Comparison of ENCODE assay signal across 22 cellular contexts in the genomic region with DNA sequence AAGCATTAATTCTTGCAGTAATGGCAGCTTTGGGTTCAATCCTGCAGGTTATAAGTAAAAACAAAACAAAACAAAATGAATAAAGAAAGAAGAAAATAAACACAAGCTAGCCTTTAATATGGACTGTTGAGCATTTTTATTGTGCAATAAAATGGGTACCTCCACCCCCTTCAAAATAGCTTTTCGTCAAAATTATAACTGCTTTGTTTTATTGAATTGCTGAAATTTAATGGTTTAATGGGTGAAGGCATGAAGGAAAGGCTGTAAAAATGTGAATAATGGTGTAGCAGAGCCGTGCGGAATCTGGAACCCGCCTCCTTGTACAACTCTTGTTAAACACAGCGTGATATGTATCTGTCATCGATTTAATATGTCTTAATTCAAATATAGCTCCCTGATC. TPM values are rescaled to one million over a fixed set of nuclear protein-coding genes. Genes with fewer than 3 reads are reported as not detected.
DNase-seq lines count a peak whose midpoint lies in the region; ATAC-seq and TF ChIP-seq lines count a peak whose summit lies in the region.
"Had no signal": no experiment of that assay in that cellular context is flagged by ENCODE, and none has a peak within 500 bp of the region (broad histone marks: within the 10 kb centered on the region; RNA-seq: fewer than 3 reads in every experiment).

No MANE protein-coding gene starts in this region.

- H2BK15ac ChIP-seq in neuronal stem cell (ENCODE audit: low read length) = no peak overlapping the region

- DNase-seq in activated naive CD4-positive, alpha-beta T cell treated with anti-CD3 and anti-CD28 coated beads, Interleukin-2, amount 10 ng/mL, durations not matched to agents 7 days and 5 days = no peak
- DNase-seq in activated naive CD4-positive, alpha-beta T cell (lab: John Stamatoyannopoulos, UW) = no peak
- DNase-seq in neuronal stem cell (ENCODE audit: low spot score) (no peak), HFFc6 (no peak), trophoblast cell (no peak)
- DNase-seq: COR-L47, EL, KBM-7, NCI-H1417 treated with DMSO at 0.1 percent for 48 hours, NCI-H1930, NCI-H2171, NCI-H446, NCI-H748 treated with DMSO at 0.1 percent for 48 hours, OCI-M1, RPMI8226, SIG-M5 had no signal

- H3K9ac ChIP-seq in neuronal stem cell (ENCODE audit: low read depth, low read length, poor library complexity) (no peak overlapping the region), trophoblast cell (ENCODE audit: low read length) (no peak overlapping the region)
- H3K9ac ChIP-seq: BLaER1 treated with 17β-estradiol and CSF1 and Interleukin-3, amounts not matched to agents 10 nM and 100 nM had no signal

- H2AFZ ChIP-seq in neuronal stem cell (ENCODE audit: low read length) (no peak overlapping the region), trophoblast cell (ENCODE audit: insufficient read depth, low read length, poor library complexity) (no peak overlapping the region)

- H4K12ac ChIP-seq in trophoblast cell (ENCODE audit: low read depth, low read length) = no peak overlapping the region

- peaks cover 6% of the 10 kb centered on the region; the same call in 1 of the 2 replicates for H3K4me1 ChIP-seq in HEK293 (ENCODE audit: control insufficient read depth, insufficient read depth, low read length)
- H3K4me1 ChIP-seq in neuronal stem cell (ENCODE audit: control insufficient read depth in 2 of 2, insufficient read depth in 1 of 2, low read depth in 1 of 2, low read length in 2 of 2) = peaks cover 14 to 19% of the 10 kb centered on the region in 2 donors
- peaks cover 8 to 12% of the 10 kb centered on the region in 2 experiments for H3K4me1 ChIP-seq in trophoblast cell (ENCODE audit: control insufficient read depth in 1 of 2, insufficient read depth in 2 of 2, low read length in 2 of 2)
- H3K4me1 ChIP-seq: A549 had no signal

- H3K4me2 ChIP-seq in neuronal stem cell (ENCODE audit: insufficient read depth, low read length, poor library complexity, severe bottlenecking) (peak overlapping the region; percentile 3), trophoblast cell (ENCODE audit: low read length) (no peak overlapping the region)
- H3K4me2 ChIP-seq: A549; BLaER1 treated with 17β-estradiol and CSF1 and Interleukin-3, amounts not matched to agents 10 nM and 100 nM had no signal

- H3K23ac ChIP-seq in neuronal stem cell (ENCODE audit: low read depth, low read length, poor library complexity) = no peak overlapping the region
- no peak overlapping the region for H3K23ac ChIP-seq in trophoblast cell (ENCODE audit: low read length)

- peaks cover 9% of the 10 kb centered on the region for H3K79me1 ChIP-seq in neuronal stem cell (ENCODE audit: low read depth, low read length)
- H3K79me1 ChIP-seq in trophoblast cell (ENCODE audit: low read length) = no peaks in the 10 kb centered on the region

- H2BK5ac ChIP-seq in neuronal stem cell (ENCODE audit: low read length) = no peak overlapping the region
- H2BK5ac ChIP-seq in trophoblast cell (ENCODE audit: low read depth, low read length, poor library complexity) = no peak overlapping the region

- H4K8ac ChIP-seq in neuronal stem cell (ENCODE audit: low read depth, low read length) = no peak overlapping the region
- no peak overlapping the region for H4K8ac ChIP-seq in trophoblast cell (ENCODE audit: low read depth, low read length)

- TF ChIP-seq CTCF in HEK293 (tag by site-specific recombination; IDR thresholded peaks at IDR 0.05) (no peak), brain (conservative IDR thresholded peaks at IDR 0.05) (no peak), HFFc6 (IDR thresholded peaks at IDR 0.05) (no peak)

- H3K4me3 ChIP-seq in HEK293 (ENCODE audit: low read depth, low read length) (no peak overlapping the region), neuronal stem cell (ENCODE audit: low read length in 2 of 2) (no peak overlapping the region), trophoblast cell (ENCODE audit: low read depth, low read length) (no peak overlapping the region)
- H3K4me3 ChIP-seq: A549; BLaER1 treated with 17β-estradiol and CSF1 and Interleukin-3, amounts not matched to agents 10 nM and 100 nM had no signal

- H3K27me3 Mint-ChIP-seq in activated naive CD4-positive, alpha-beta T cell treated with anti-CD3 and anti-CD28 coated beads, Interleukin-2, amount 10 ng/mL, durations not matched to agents 7 days and 5 days = peaks cover 94% of the 10 kb centered on the region
- peaks cover 89% of the 10 kb centered on the region for H3K27me3 Mint-ChIP-seq in brain
- peaks cover 82% of the 10 kb centered on the region for H3K27me3 Mint-ChIP-seq in HFFc6 (ENCODE audit: insufficient read depth)

- H3K36me3 Mint-ChIP-seq in activated naive CD4-positive, alpha-beta T cell treated with anti-CD3 and anti-CD28 coated beads, Interleukin-2, amount 10 ng/mL, durations not matched to agents 7 days and 5 days = peaks cover 9% of the 10 kb centered on the region
- H3K36me3 Mint-ChIP-seq in brain (peaks cover 4% of the 10 kb centered on the region), HFFc6 (ENCODE audit: low read depth) (peaks cover 4% of the 10 kb centered on the region; the same call in 1 of the 2 replicates)

- no peaks in the 10 kb centered on the region for H3K79me2 ChIP-seq in trophoblast cell (ENCODE audit: control insufficient read depth, insufficient read depth, low read length, poor library complexity)

- H3K27ac ChIP-seq in HEK293 (ENCODE audit: extremely low read depth, low read depth, low read length) = no peak overlapping the region
- no peak overlapping the region for H3K27ac ChIP-seq in neuronal stem cell (replicated peaks; ENCODE audit: low read length)
- no peak overlapping the region for H3K27ac ChIP-seq in trophoblast cell (ENCODE audit: low read depth, low read length)
- H3K27ac ChIP-seq: A549; BLaER1 treated with 17β-estradiol and CSF1 and Interleukin-3, amounts not matched to agents 10 nM and 100 nM had no signal

- H3K36me3 ChIP-seq in HEK293 (ENCODE audit: control insufficient read depth in 2 of 2, insufficient read depth in 1 of 2, low read length in 2 of 2) (peaks cover 0 to 7% of the 10 kb centered on the region in 2 experiments; a peak in 1 of 3 replicates), neuronal stem cell (replicated peaks in 1 of 2; ENCODE audit: control insufficient read depth in 2 of 2, insufficient read depth in 2 of 2, low read length in 2 of 2) (peaks cover 5 to 7% of the 10 kb centered on the region in 2 donors), trophoblast cell (ENCODE audit: control insufficient read depth in 1 of 2, insufficient read depth in 2 of 2, low read length in 2 of 2) (no peaks in the 10 kb centered on the region)
- H3K36me3 ChIP-seq: BLaER1 treated with 17β-estradiol and CSF1 and Interleukin-3, amounts not matched to agents 10 nM and 100 nM had no signal

- ATAC-seq in GM19035 (IDR thresholded peaks at IDR 0.05; ENCODE audit: unreplicated experiment) = no peak
- ATAC-seq: A549 had no signal

- peak overlapping the region; percentile 42 for H3K27ac Mint-ChIP-seq in activated naive CD4-positive, alpha-beta T cell treated with anti-CD3 and anti-CD28 coated beads, Interleukin-2, amount 10 ng/mL, durations not matched to agents 7 days and 5 days
- H3K27ac Mint-ChIP-seq in brain (peak overlapping the region; percentile 17 to 99 (median 78)), HFFc6 (no peak overlapping the region)

- H3K9me3 Mint-ChIP-seq in activated naive CD4-positive, alpha-beta T cell treated with anti-CD3 and anti-CD28 coated beads, Interleukin-2, amount 10 ng/mL, durations not matched to agents 7 days and 5 days = peaks cover 2% of the 10 kb centered on the region
- H3K9me3 Mint-ChIP-seq in brain (peaks cover 0 to 12% (median 7%) of the 10 kb centered on the region in 5 experiments), HFFc6 (peaks cover 5% of the 10 kb centered on the region)

- no peak overlapping the region for H3K14ac ChIP-seq in neuronal stem cell (ENCODE audit: low read length)
- H3K14ac ChIP-seq in trophoblast cell (ENCODE audit: low read length) = no peak overlapping the region

- H3K4me1 Mint-ChIP-seq in activated naive CD4-positive, alpha-beta T cell treated with anti-CD3 and anti-CD28 coated beads, Interleukin-2, amount 10 ng/mL, durations not matched to agents 7 days and 5 days = peaks cover 27% of the 10 kb centered on the region
- H3K4me1 Mint-ChIP-seq in brain (peaks cover 31% of the 10 kb centered on the region), HFFc6 (ENCODE audit: low read depth) (peaks cover 3% of the 10 kb centered on the region)

- no peak overlapping the region for H2AK5ac ChIP-seq in neuronal stem cell (ENCODE audit: low read depth, low read length)
- no peak overlapping the region for H2AK5ac ChIP-seq in trophoblast cell (ENCODE audit: low read length)

- no peak overlapping the region for H4K91ac ChIP-seq in neuronal stem cell (ENCODE audit: low read depth, low read length, poor library complexity)
- H4K91ac ChIP-seq in trophoblast cell (ENCODE audit: low read depth, low read length) = no peak overlapping the region

- WGBS in neuronal stem cell (ENCODE audit: extremely low coverage in 2 of 2, insufficient read length in 2 of 2, insufficient replicate concordance in 1 of 2), 2 donors = no CpG with 5 or more reads among the region's 6 CpGs
- WGBS in trophoblast cell (ENCODE audit: extremely low coverage, insufficient coverage, insufficient read length) = no CpG with 5 or more reads among the region's 6 CpGs

- POLR2A ChIA-PET in HEK293 (lab: Yijun Ruan, JAX) = interaction anchor here (1.6 kb wide), 1 partner anchor 9 kb away, joined by 6 read pairs; no protein-coding TSS in a partner anchor

- no peaks in the 10 kb centered on the region for H3K9me3 ChIP-seq in HEK293 (ENCODE audit: control insufficient read depth, insufficient read depth, low read depth, low read length)
- H3K9me3 ChIP-seq in neuronal stem cell (replicated peaks in 1 of 2; ENCODE audit: control insufficient read depth in 2 of 2, insufficient read depth in 1 of 2, low read depth in 1 of 2, low read length in 2 of 2) = no peaks in the 10 kb centered on the region
- peaks cover 6% of the 10 kb centered on the region for H3K9me3 ChIP-seq in trophoblast cell (ENCODE audit: insufficient read depth, low read depth, low read length)
- H3K9me3 ChIP-seq: A549 had no signal

- CTCF ChIA-PET in activated naive CD4-positive, alpha-beta T cell treated with anti-CD3 and anti-CD28 coated beads, Interleukin-2, amount 10 ng/mL, durations not matched to agents 7 days and 5 days (lab: Charles Lee) = interaction anchor here (1.1 kb wide), 1 partner anchor 542 kb away, joined by 4 read pairs; no protein-coding TSS in a partner anchor
- CTCF ChIA-PET in HEK293 (lab: Yijun Ruan, JAX) = interaction anchor here (0.8 kb wide), 1 partner anchor 58 kb away, joined by 3 read pairs; no protein-coding TSS in a partner anchor

- H3K4ac ChIP-seq in neuronal stem cell (ENCODE audit: low read length) (no peak overlapping the region), trophoblast cell (ENCODE audit: low read depth, low read length) (no peak overlapping the region)

- H3K18ac ChIP-seq in neuronal stem cell (ENCODE audit: low read length) = no peak overlapping the region
- H3K18ac ChIP-seq in trophoblast cell (ENCODE audit: low read length) = no peak overlapping the region

- H3K27me3 ChIP-seq in neuronal stem cell (ENCODE audit: control insufficient read depth in 3 of 3, insufficient read depth in 3 of 3, low read depth in 1 of 3, low read length in 3 of 3) (peaks cover 0 to 36% (median 5%) of the 10 kb centered on the region in 3 experiments), trophoblast cell (ENCODE audit: insufficient read depth, low read length) (peaks cover 78% of the 10 kb centered on the region)

- H2BK12ac ChIP-seq in neuronal stem cell (ENCODE audit: low read length) (no peak overlapping the region), trophoblast cell (ENCODE audit: low read length) (no peak overlapping the region)

- H2BK120ac ChIP-seq in neuronal stem cell (ENCODE audit: low read depth, low read length) = no peak overlapping the region
- H2BK120ac ChIP-seq in trophoblast cell (ENCODE audit: insufficient read depth, low read length, poor library complexity) = no peak overlapping the region

- H3K4me3 Mint-ChIP-seq in activated naive CD4-positive, alpha-beta T cell treated with anti-CD3 and anti-CD28 coated beads, Interleukin-2, amount 10 ng/mL, durations not matched to agents 7 days and 5 days = no peak overlapping the region
- peak overlapping the region; percentile 23 to 90 (median 78) for H3K4me3 Mint-ChIP-seq in brain
- no peak overlapping the region for H3K4me3 Mint-ChIP-seq in HFFc6

RNA-seq across cellular contexts. Expression of a gene that starts 2.2 kb away (rescaled TPM):
- polyA plus RNA-seq in brain (ENCODE audit: insufficient read depth, low read depth, low replicate concordance) = 49.1 TPM
- polyA plus RNA-seq in neuronal stem cell (2013, experiment 1 of 2) = 18.1 TPM
- polyA plus RNA-seq in neuronal stem cell (2013, experiment 2 of 2) = 18.3 TPM
- total RNA-seq in HFFc6 (2021; fragmentation: NEBNext Ultra II Directional; extraction: Animal tissue kit (Norgen Biotek cat#: 25700)) = not detected
- polyA plus RNA-seq in trophoblast cell (2013) = 0.01 TPM in 1 of 2 replicates, not detected in the other
- total RNA-seq: HT-29 had no signal

RNA-seq across cellular contexts. Expression of a gene that starts 7.8 kb away (rescaled TPM):
- polyA plus RNA-seq in brain (ENCODE audit: insufficient read depth, low read depth, low replicate concordance) = 300 TPM
- polyA plus RNA-seq in neuronal stem cell (2013, experiment 1 of 2) = 120 TPM
- 122 TPM for polyA plus RNA-seq in neuronal stem cell (2013, experiment 2 of 2)
- total RNA-seq in HFFc6 (2021; fragmentation: NEBNext Ultra II Directional; extraction: Animal tissue kit (Norgen Biotek cat#: 25700)) = 1 to 10 TPM in 3 of 6 experiments, under 1 TPM in 2, not detected in 1; 0.07 to 1.9 (median 1.2) TPM
- 0.05 and 0.07 TPM in 2 replicates for polyA plus RNA-seq in trophoblast cell (2013)

Comparison
In these comparisons a context has a peak if more than half of its experiments do, and no peak if none do; other contexts are left out.
1. H3K4me3 Mint-ChIP-seq: peak in brain (5 of 5); none in activated naive CD4-positive, alpha-beta T cell treated with anti-CD3 and anti-CD28 coated beads, Interleukin-2, amount 10 ng/mL, durations not matched to agents 7 days and 5 days (single experiment) and HFFc6 (single experiment).